ENCODE assay signal across 24 cellular contexts in genomic region chr3:188760408-188760807, GRCh38.
A peak's percentile ranks its signal among the peaks of the same experiment; 100 is the strongest.
DNase-seq lines count a peak whose midpoint lies in the region; ATAC-seq and TF ChIP-seq lines count a peak whose summit lies in the region.
"Had no signal": no experiment of that assay in that cellular context is flagged by ENCODE, and none has a peak within 500 bp of the region (broad histone marks: within the 10 kb centered on the region; RNA-seq: fewer than 3 reads in every experiment).

No MANE protein-coding gene starts in this region.

- no peaks in the 10 kb centered on the region for H3K36me3 Mint-ChIP-seq in MCF 10A (ENCODE audit: insufficient read depth, unreplicated experiment)
- peaks cover 6% of the 10 kb centered on the region for H3K36me3 Mint-ChIP-seq in activated CD4-positive, alpha-beta T cell treated with anti-CD3 and anti-CD28 coated beads for 36 hours (ENCODE audit: low read depth)

- CTCF ChIA-PET in MCF 10A (lab: Yijun Ruan, JAX), result interaction anchor here (0.6 to 0.7 kb wide), 2 partner anchors 16 to 87 kb away, joined by 3 read pairs; no protein-coding TSS in a partner anchor
- CTCF ChIA-PET in activated CD4-positive, alpha-beta T cell treated with anti-CD3 and anti-CD28 coated beads for 36 hours (lab: Charles Lee), result interaction anchor here (0.7 kb wide), 1 partner anchor 328 kb away, joined by 3 read pairs; no protein-coding TSS in a partner anchor

- no peaks in the 10 kb centered on the region for H3K27me3 Mint-ChIP-seq in MCF 10A (ENCODE audit: insufficient read depth, unreplicated experiment)
- no peaks in the 10 kb centered on the region for H3K27me3 Mint-ChIP-seq in activated CD4-positive, alpha-beta T cell treated with anti-CD3 and anti-CD28 coated beads for 36 hours
- H3K27me3 Mint-ChIP-seq: activated naive CD8-positive, alpha-beta T cell treated with anti-CD3 and anti-CD28 coated beads, Interleukin-2, amount 50 U/mL, for 24 hours; memory B cell had no signal

- TF ChIP-seq CTCF in MCF 10A (IDR thresholded peaks at IDR 0.05; ENCODE audit: unreplicated experiment), result no peak
- TF ChIP-seq CTCF in breast epithelium (IDR thresholded peaks at IDR 0.05), result no peak
- TF ChIP-seq CTCF in astrocyte of the spinal cord (IDR thresholded peaks at IDR 0.05; ENCODE audit: low read depth, low read length), result no peak
- TF ChIP-seq CTCF in fibroblast of the aortic adventitia (IDR thresholded peaks at IDR 0.05; ENCODE audit: insufficient read depth, low read length), result no peak
- no peak for TF ChIP-seq CTCF in BE2C (IDR thresholded peaks at IDR 0.05; ENCODE audit: low read depth, low read length)

- DNase-seq in MCF 10A (ENCODE audit: unreplicated experiment) (peak; percentile 47), breast epithelium (ENCODE audit: low spot score in 2 of 2) (no peak), astrocyte of the spinal cord (ENCODE audit: low read depth, low spot score) (peak; percentile 65), fibroblast of the aortic adventitia (ENCODE audit: low read depth) (peak; percentile 56), BE2C (no peak), cardiac septum (ENCODE audit: low spot score) (no peak), pons (ENCODE audit: low spot score) (no peak)
- no peak for DNase-seq in activated CD4-positive, alpha-beta T cell treated with anti-CD3 and anti-CD28 coated beads for 36 hours
- DNase-seq: 8988T; activated CD8-positive, alpha-beta memory T cell treated with anti-CD3 and anti-CD28 coated beads, Interleukin-2, amount 50 U/mL, for 48 hours; activated effector memory CD4-positive, alpha-beta T cell treated with Interleukin-2 at 50 U/mL for 16 hours; activated naive CD8-positive, alpha-beta T cell treated with anti-CD3 and anti-CD28 coated beads, Interleukin-2, amount 50 U/mL, for 24 hours; Calu3; central memory CD4-positive, alpha-beta T cell; GF-D8; H9; hippocampal formation; NCI-H187; NCI-H345; occipital lobe; WERI-Rb-1 had no signal

- H3K27me3 ChIP-seq in breast epithelium (no peaks in the 10 kb centered on the region), BE2C (no peaks in the 10 kb centered on the region)
- H3K27me3 ChIP-seq: BLaER1 had no signal

- POLR2A ChIA-PET in MCF 10A (lab: Yijun Ruan, JAX), result interaction anchor here (0.6 to 1.8 kb wide), 8 partner anchors 19 to 1443 kb away, joined by 3 to 6 read pairs (median 4); no protein-coding TSS in a partner anchor
- POLR2A ChIA-PET in activated CD4-positive, alpha-beta T cell treated with anti-CD3 and anti-CD28 coated beads for 36 hours (lab: Charles Lee), result no interaction called here

- H3K27ac Mint-ChIP-seq in MCF 10A (ENCODE audit: low read depth, unreplicated experiment), result no peak overlapping the region
- H3K27ac Mint-ChIP-seq in activated CD4-positive, alpha-beta T cell treated with anti-CD3 and anti-CD28 coated beads for 36 hours, result no peak overlapping the region
- H3K27ac Mint-ChIP-seq: activated naive CD8-positive, alpha-beta T cell treated with anti-CD3 and anti-CD28 coated beads, Interleukin-2, amount 50 U/mL, for 24 hours; H9; memory B cell had no signal

- H3K9me3 Mint-ChIP-seq in MCF 10A (ENCODE audit: unreplicated experiment), result no peaks in the 10 kb centered on the region
- no peaks in the 10 kb centered on the region for H3K9me3 Mint-ChIP-seq in activated CD4-positive, alpha-beta T cell treated with anti-CD3 and anti-CD28 coated beads for 36 hours (ENCODE audit: low read depth)
- H3K9me3 Mint-ChIP-seq: activated naive CD8-positive, alpha-beta T cell treated with anti-CD3 and anti-CD28 coated beads, Interleukin-2, amount 50 U/mL, for 24 hours; H9; memory B cell had no signal

- no peaks in the 10 kb centered on the region for H3K9me3 ChIP-seq in breast epithelium
- no peaks in the 10 kb centered on the region for H3K9me3 ChIP-seq in BE2C
- H3K9me3 ChIP-seq: BLaER1 had no signal

- ATAC-seq in activated CD4-positive, alpha-beta T cell treated with anti-CD3 and anti-CD28 coated beads for 36 hours, result no peak
- ATAC-seq: activated naive CD8-positive, alpha-beta T cell treated with anti-CD3 and anti-CD28 coated beads, Interleukin-2, amount 50 U/mL, for 24 hours; Panc1 had no signal

- TF ChIP-seq POLR2A in breast epithelium (IDR thresholded peaks at IDR 0.05), result no peak

- H3K36me3 ChIP-seq in breast epithelium (no peaks in the 10 kb centered on the region), BE2C (no peaks in the 10 kb centered on the region)
- H3K36me3 ChIP-seq: WERI-Rb-1 had no signal

- in situ Hi-C loops in astrocyte of the spinal cord (cut with HindIII; ENCODE audit: low sequenced_read_pairs), result no loop called here

- no peak overlapping the region for H3K27ac ChIP-seq in breast epithelium
- H3K27ac ChIP-seq: BLaER1, WERI-Rb-1 had no signal

- no peak overlapping the region for H3K4me3 Mint-ChIP-seq in MCF 10A (ENCODE audit: unreplicated experiment)
- H3K4me3 Mint-ChIP-seq in activated CD4-positive, alpha-beta T cell treated with anti-CD3 and anti-CD28 coated beads for 36 hours, result no peak overlapping the region
- H3K4me3 Mint-ChIP-seq: activated naive CD8-positive, alpha-beta T cell treated with anti-CD3 and anti-CD28 coated beads, Interleukin-2, amount 50 U/mL, for 24 hours; H9; memory B cell had no signal

- no peak overlapping the region for H3K4me3 ChIP-seq in breast epithelium
- no peak overlapping the region for H3K4me3 ChIP-seq in astrocyte of the spinal cord (ENCODE audit: low read depth, low read length)
- no peak overlapping the region for H3K4me3 ChIP-seq in fibroblast of the aortic adventitia (ENCODE audit: low read depth, low read length)
- no peak overlapping the region for H3K4me3 ChIP-seq in BE2C (ENCODE audit: low read depth, low read length)
- H3K4me3 ChIP-seq: BLaER1 had no signal

- intact Hi-C loops in MCF 10A (cut with micrococcal nuclease), result no loop called here
- intact Hi-C loops in breast epithelium (cut with DNase I; ENCODE audit: low total_unique reads), result no loop called here
- intact Hi-C loops in cardiac septum (cut with DNase I), result no loop called here
- intact Hi-C loops in activated CD4-positive, alpha-beta T cell treated with anti-CD3 and anti-CD28 coated beads for 36 hours (cut with DNase I, micrococcal nuclease), result no loop called here

- H3K4me1 ChIP-seq in breast epithelium, result no peaks in the 10 kb centered on the region
- no peaks in the 10 kb centered on the region; the same call in none of the 2 replicates for H3K4me1 ChIP-seq in BE2C

- TSS peak; percentile 13 for BruUV-seq in MCF 10A (replicated peaks; lab: Mats Ljungman, UMichigan)

- peaks cover 4% of the 10 kb centered on the region for H3K4me1 Mint-ChIP-seq in MCF 10A (ENCODE audit: insufficient read depth, unreplicated experiment)
- no peaks in the 10 kb centered on the region for H3K4me1 Mint-ChIP-seq in activated CD4-positive, alpha-beta T cell treated with anti-CD3 and anti-CD28 coated beads for 36 hours
- H3K4me1 Mint-ChIP-seq: activated naive CD8-positive, alpha-beta T cell treated with anti-CD3 and anti-CD28 coated beads, Interleukin-2, amount 50 U/mL, for 24 hours had no signal

Comparison
In these comparisons a context has a peak if more than half of its experiments do, and no peak if none do; other contexts are left out.
1. DNase-seq: peak in MCF 10A (single experiment), astrocyte of the spinal cord (single experiment) and fibroblast of the aortic adventitia (single experiment); none in breast epithelium (0 of 2), BE2C (single experiment), cardiac septum (single experiment), activated CD4-positive, alpha-beta T cell treated with anti-CD3 and anti-CD28 coated beads for 36 hours (single experiment) and pons (single experiment).